ENCODE assay signal across 11 cellular contexts in genomic region chr5:175821790-175822211, GRCh38. TPM values are rescaled to one million over a fixed set of nuclear protein-coding genes. Genes with fewer than 3 reads are reported as not detected.
DNase-seq lines count a peak whose midpoint lies in the region; ATAC-seq and TF ChIP-seq lines count a peak whose summit lies in the region.
"Had no signal": no experiment of that assay in that cellular context is flagged by ENCODE, and none has a peak within 500 bp of the region (broad histone marks: within the 10 kb centered on the region; RNA-seq: fewer than 3 reads in every experiment).

No MANE protein-coding gene starts in this region.

- peak overlapping the region in 1 of 2 donors; percentile 21 for H3K27ac Mint-ChIP-seq in natural killer cell treated with Interleukin-12 subunit alpha and Interleukin-12 subunit beta and Interleukin-15 and Interleukin-18, amount 100 ng/mL, for 72 hours
- no peak overlapping the region for H3K27ac Mint-ChIP-seq in natural killer cell
- no peak overlapping the region for H3K27ac Mint-ChIP-seq in activated CD4-positive, alpha-beta memory T cell treated with anti-CD3 and anti-CD28 coated beads, Interleukin-2, amount 10 ng/mL, durations not matched to agents 7 days and 5 days

- H3K36me3 ChIP-seq in upper lobe of right lung, result no peaks in the 10 kb centered on the region
- H3K36me3 ChIP-seq: BLaER1 had no signal

- H3K36me3 Mint-ChIP-seq in natural killer cell treated with Interleukin-12 subunit alpha and Interleukin-12 subunit beta and Interleukin-15 and Interleukin-18, amount 100 ng/mL, for 72 hours, result no peaks in the 10 kb centered on the region
- no peaks in the 10 kb centered on the region for H3K36me3 Mint-ChIP-seq in natural killer cell
- no peaks in the 10 kb centered on the region for H3K36me3 Mint-ChIP-seq in activated CD4-positive, alpha-beta memory T cell treated with anti-CD3 and anti-CD28 coated beads, Interleukin-2, amount 10 ng/mL, durations not matched to agents 7 days and 5 days (ENCODE audit: low read depth)

- no peaks in the 10 kb centered on the region for H3K9me3 ChIP-seq in upper lobe of right lung
- H3K9me3 ChIP-seq: BLaER1 had no signal

- no peaks in the 10 kb centered on the region for H3K4me1 ChIP-seq in upper lobe of right lung

- H3K27ac ChIP-seq in substantia nigra (ENCODE audit: low read depth, low read length, poor library complexity, severe bottlenecking) (no peak overlapping the region), upper lobe of right lung (no peak overlapping the region)
- H3K27ac ChIP-seq: BLaER1 had no signal

- no peak for TF ChIP-seq CTCF in natural killer cell (IDR thresholded peaks at IDR 0.05)
- TF ChIP-seq CTCF in upper lobe of right lung (IDR thresholded peaks at IDR 0.05), result no peak

- DNase-seq in natural killer cell treated with Interleukin-12 subunit alpha and Interleukin-12 subunit beta and Interleukin-15 and Interleukin-18, amount 100 ng/mL, for 72 hours (ENCODE audit: low spot score), result peak; percentile 45
- DNase-seq in natural killer cell, result no peak
- DNase-seq in activated CD4-positive, alpha-beta memory T cell treated with anti-CD3 and anti-CD28 coated beads, Interleukin-2, amount 10 ng/mL, durations not matched to agents 7 days and 5 days, result no peak
- DNase-seq in stimulated activated naive CD8-positive, alpha-beta T cell treated with anti-CD3 and anti-CD28 coated beads, Interleukin-15, Interleukin-2, amounts not matched to agents 100 U/mL and 50 U/mL, for 24 hours, result peak; percentile 21
- DNase-seq in substantia nigra (lab: John Stamatoyannopoulos, UW), result no peak
- DNase-seq in upper lobe of right lung, result no peak
- DNase-seq: NCI-H146, nucleus accumbens had no signal

- H3K4me3 ChIP-seq in upper lobe of right lung, result no peak overlapping the region
- H3K4me3 ChIP-seq: BLaER1 had no signal

- peaks cover 3 to 6% of the 10 kb centered on the region in 2 donors for H3K4me1 Mint-ChIP-seq in natural killer cell treated with Interleukin-12 subunit alpha and Interleukin-12 subunit beta and Interleukin-15 and Interleukin-18, amount 100 ng/mL, for 72 hours (ENCODE audit: low read depth in 2 of 2)
- no peaks in the 10 kb centered on the region for H3K4me1 Mint-ChIP-seq in natural killer cell
- peaks cover 17% of the 10 kb centered on the region for H3K4me1 Mint-ChIP-seq in activated CD4-positive, alpha-beta memory T cell treated with anti-CD3 and anti-CD28 coated beads, Interleukin-2, amount 10 ng/mL, durations not matched to agents 7 days and 5 days

- peaks cover 7% of the 10 kb centered on the region for H3K27me3 ChIP-seq in upper lobe of right lung
- H3K27me3 ChIP-seq: BLaER1 had no signal

- ATAC-seq in natural killer cell treated with Interleukin-12 subunit alpha and Interleukin-12 subunit beta and Interleukin-15 and Interleukin-18, amount 100 ng/mL, for 72 hours, result peak in 1 of 2 donors; percentile 72
- no peak for ATAC-seq in natural killer cell
- ATAC-seq in HG02981 (IDR thresholded peaks at IDR 0.05; ENCODE audit: unreplicated experiment), result peak; percentile 50
- peak; percentile 82 for ATAC-seq in stimulated activated naive CD8-positive, alpha-beta T cell treated with anti-CD3 and anti-CD28 coated beads, Interleukin-15, Interleukin-2, amounts not matched to agents 100 U/mL and 50 U/mL, for 24 hours
- no peak for ATAC-seq in GM19452 (IDR thresholded peaks at IDR 0.05; ENCODE audit: unreplicated experiment)
- no peak for ATAC-seq in upper lobe of right lung

- peak overlapping the region; percentile 64 for H3K4me3 Mint-ChIP-seq in natural killer cell treated with Interleukin-12 subunit alpha and Interleukin-12 subunit beta and Interleukin-15 and Interleukin-18, amount 100 ng/mL, for 72 hours
- no peak overlapping the region for H3K4me3 Mint-ChIP-seq in natural killer cell
- peak overlapping the region; percentile 11 for H3K4me3 Mint-ChIP-seq in activated CD4-positive, alpha-beta memory T cell treated with anti-CD3 and anti-CD28 coated beads, Interleukin-2, amount 10 ng/mL, durations not matched to agents 7 days and 5 days

- no peaks in the 10 kb centered on the region for H3K9me3 Mint-ChIP-seq in natural killer cell treated with Interleukin-12 subunit alpha and Interleukin-12 subunit beta and Interleukin-15 and Interleukin-18, amount 100 ng/mL, for 72 hours
- H3K9me3 Mint-ChIP-seq in natural killer cell, result no peaks in the 10 kb centered on the region
- H3K9me3 Mint-ChIP-seq in activated CD4-positive, alpha-beta memory T cell treated with anti-CD3 and anti-CD28 coated beads, Interleukin-2, amount 10 ng/mL, durations not matched to agents 7 days and 5 days, result no peaks in the 10 kb centered on the region

- CTCF ChIA-PET in activated CD4-positive, alpha-beta memory T cell treated with anti-CD3 and anti-CD28 coated beads, Interleukin-2, amount 10 ng/mL, durations not matched to agents 7 days and 5 days (lab: Charles Lee), result no interaction called here

- peaks cover 8 to 49% of the 10 kb centered on the region in 2 donors for H3K27me3 Mint-ChIP-seq in natural killer cell treated with Interleukin-12 subunit alpha and Interleukin-12 subunit beta and Interleukin-15 and Interleukin-18, amount 100 ng/mL, for 72 hours
- H3K27me3 Mint-ChIP-seq in natural killer cell (ENCODE audit: low read depth in 2 of 2), result peaks cover 9 to 12% of the 10 kb centered on the region in 2 donors
- peaks cover 20% of the 10 kb centered on the region for H3K27me3 Mint-ChIP-seq in activated CD4-positive, alpha-beta memory T cell treated with anti-CD3 and anti-CD28 coated beads, Interleukin-2, amount 10 ng/mL, durations not matched to agents 7 days and 5 days

- POLR2A ChIA-PET in activated CD4-positive, alpha-beta memory T cell treated with anti-CD3 and anti-CD28 coated beads, Interleukin-2, amount 10 ng/mL, durations not matched to agents 7 days and 5 days (lab: Charles Lee), result no interaction called here

- intact Hi-C loops in natural killer cell (cut with micrococcal nuclease) (no loop called here), upper lobe of right lung (cut with DNase I) (no loop called here)

RNA-seq across cellular contexts. Expression of gene CPLX2, which starts 49.6 kb away (rescaled TPM):
- not detected for total RNA-seq in natural killer cell treated with Interleukin-12 subunit alpha and Interleukin-12 subunit beta and Interleukin-15 and Interleukin-18, amount 100 ng/mL, for 72 hours
- not detected for total RNA-seq in natural killer cell
- not detected for total RNA-seq in activated CD4-positive, alpha-beta memory T cell treated with anti-CD3 and anti-CD28 coated beads, Interleukin-2, amount 10 ng/mL, durations not matched to agents 7 days and 5 days
- not detected for total RNA-seq in upper lobe of right lung

Comparison
In these comparisons a context has a peak if more than half of its experiments do, and no peak if none do; other contexts are left out.
1. DNase-seq: peak in natural killer cell treated with Interleukin-12 subunit alpha and Interleukin-12 subunit beta and Interleukin-15 and Interleukin-18, amount 100 ng/mL, for 72 hours (single experiment) and stimulated activated naive CD8-positive, alpha-beta T cell treated with anti-CD3 and anti-CD28 coated beads, Interleukin-15, Interleukin-2, amounts not matched to agents 100 U/mL and 50 U/mL, for 24 hours (single experiment); none in natural killer cell (single experiment), activated CD4-positive, alpha-beta memory T cell treated with anti-CD3 and anti-CD28 coated beads, Interleukin-2, amount 10 ng/mL, durations not matched to agents 7 days and 5 days (single experiment), substantia nigra (0 of 49) and upper lobe of right lung (single experiment).
2. ATAC-seq: peak in HG02981 (single experiment) and stimulated activated naive CD8-positive, alpha-beta T cell treated with anti-CD3 and anti-CD28 coated beads, Interleukin-15, Interleukin-2, amounts not matched to agents 100 U/mL and 50 U/mL, for 24 hours (single experiment); none in natural killer cell (0 of 3), GM19452 (single experiment) and upper lobe of right lung (single experiment).